27 cellular contexts compared by ENCODE assay signal in genomic region chr3:123683755-123684154, GRCh38.
DNase-seq lines count a peak whose midpoint lies in the region; ATAC-seq and TF ChIP-seq lines count a peak whose summit lies in the region.
"Had no signal": no experiment of that assay in that cellular context is flagged by ENCODE, and none has a peak within 500 bp of the region (broad histone marks: within the 10 kb centered on the region; RNA-seq: fewer than 3 reads in every experiment).

No MANE protein-coding gene starts in this region.

- peaks cover 0 to 80% (median 10%) of the 10 kb centered on the region in 3 donors for H3K4me1 ChIP-seq in esophagus squamous epithelium
- peaks cover 30 to 34% of the 10 kb centered on the region in 2 experiments for H3K4me1 ChIP-seq in trophoblast cell (ENCODE audit: control insufficient read depth in 1 of 2, insufficient read depth in 2 of 2, low read length in 2 of 2)
- H3K4me1 ChIP-seq in tibial artery: peaks cover 0 to 100% (median 83%) of the 10 kb centered on the region in 4 donors
- H3K4me1 ChIP-seq: BE2C, psoas muscle had no signal

- H3K4me3 ChIP-seq in esophagus squamous epithelium (no peak overlapping the region), trophoblast cell (ENCODE audit: low read depth, low read length) (no peak overlapping the region), tibial artery (peak overlapping the region in 1 of 2 donors; percentile 10)
- H3K4me3 ChIP-seq: K562, left lung, psoas muscle, SJSA1 had no signal

- H3K36me3 ChIP-seq in esophagus squamous epithelium (peaks cover 0 to 12% (median 0%) of the 10 kb centered on the region in 3 donors), trophoblast cell (ENCODE audit: control insufficient read depth in 1 of 2, insufficient read depth in 2 of 2, low read length in 2 of 2) (peaks cover 11 to 21% of the 10 kb centered on the region in 2 experiments), tibial artery (peaks cover 60 to 67% (median 60%) of the 10 kb centered on the region in 3 donors)
- H3K36me3 ChIP-seq: BE2C, brain microvascular endothelial cell, SJSA1 had no signal

- H2AK5ac ChIP-seq in trophoblast cell (ENCODE audit: low read length): peak overlapping the region; percentile 49

- H3K4me2 ChIP-seq in trophoblast cell (ENCODE audit: low read length): no peak overlapping the region

- H3K23ac ChIP-seq in trophoblast cell (ENCODE audit: low read length): no peak overlapping the region

- 58 to 84% methylated on average over 2 to 3 of the region's 5 CpGs for WGBS in esophagus squamous epithelium, 2 donors
- WGBS in trophoblast cell (ENCODE audit: extremely low coverage, insufficient coverage, insufficient read length): no CpG with 5 or more reads among the region's 5 CpGs

- no peaks in the 10 kb centered on the region for H3K27me3 ChIP-seq in esophagus squamous epithelium
- H3K27me3 ChIP-seq in trophoblast cell (ENCODE audit: insufficient read depth, low read length): no peaks in the 10 kb centered on the region
- H3K27me3 ChIP-seq in tibial artery: no peaks in the 10 kb centered on the region
- H3K27me3 ChIP-seq: BE2C, brain microvascular endothelial cell, left lung, SJSA1 had no signal

- no peak for TF ChIP-seq POLR2A in esophagus squamous epithelium (IDR thresholded peaks at IDR 0.05)

- H3K79me1 ChIP-seq in trophoblast cell (ENCODE audit: low read length): peaks cover 8% of the 10 kb centered on the region

- no peak overlapping the region for H2BK5ac ChIP-seq in trophoblast cell (ENCODE audit: low read depth, low read length, poor library complexity)

- TF ChIP-seq CTCF in esophagus squamous epithelium (IDR thresholded peaks at IDR 0.05): no peak
- no peak for TF ChIP-seq CTCF in tibial artery (IDR thresholded peaks at IDR 0.05)

- no peaks in the 10 kb centered on the region for H3K79me2 ChIP-seq in trophoblast cell (ENCODE audit: control insufficient read depth, insufficient read depth, low read length, poor library complexity)

- no peak overlapping the region for H3K9ac ChIP-seq in trophoblast cell (ENCODE audit: low read length)

- no peak overlapping the region for H2AFZ ChIP-seq in trophoblast cell (ENCODE audit: insufficient read depth, low read length, poor library complexity)

- H3K4ac ChIP-seq in trophoblast cell (ENCODE audit: low read depth, low read length): no peak overlapping the region

- no peak for ATAC-seq in sciatic nerve
- ATAC-seq: activated CD8-positive, alpha-beta T cell treated with anti-CD3 and anti-CD28 coated beads, Interleukin-2, amount 10 ng/mL, durations not matched to agents 7 days and 5 days; CD8-positive, alpha-beta T cell; HCT116; K562; left lung; natural killer cell; psoas muscle; stimulated activated memory B cell treated with anti-CD40 and anti-IgM and Interleukin-4, amounts not matched to agents 10 μg/mL and 1 μg/mL and 100 μg/mL, for 72 hours had no signal

- H3K14ac ChIP-seq in trophoblast cell (ENCODE audit: low read length): peak overlapping the region; percentile 48

- H4K8ac ChIP-seq in trophoblast cell (ENCODE audit: low read depth, low read length): no peak overlapping the region

- H3K27ac ChIP-seq in esophagus squamous epithelium (peak overlapping the region; percentile 54 to 88 (median 80)), trophoblast cell (ENCODE audit: low read depth, low read length) (no peak overlapping the region), tibial artery (peak overlapping the region; percentile 75 to 94)
- H3K27ac ChIP-seq: brain microvascular endothelial cell, psoas muscle, SJSA1 had no signal

- DNase-seq in NCI-H524 (lab: John Stamatoyannopoulos, UW) (peak; percentile 90 to 94), esophagus squamous epithelium (lab: John Stamatoyannopoulos, UW) (no peak), trophoblast cell (no peak), tibial artery (peak in 1 of 2 donors; percentile 54), GF-D8 (lab: John Stamatoyannopoulos, UW) (no peak), RKO (ENCODE audit: low spot score) (no peak), globus pallidus (ENCODE audit: low spot score) (no peak), sciatic nerve (ENCODE audit: low spot score) (no peak)
- DNase-seq: activated CD8-positive, alpha-beta T cell treated with anti-CD3 and anti-CD28 coated beads, Interleukin-2, amount 10 ng/mL, durations not matched to agents 7 days and 5 days; activated naive CD4-positive, alpha-beta T cell treated with anti-CD3 and anti-CD28 coated beads, Interleukin-2, amount 50 U/mL, for 16 hours; BE2C; brain microvascular endothelial cell; CD8-positive, alpha-beta T cell; glutamatergic neuron; left lung; natural killer cell; NCI-H1092; NCI-H1694; NCI-H446 treated with DMSO at 0.1 percent for 48 hours; nucleus accumbens; psoas muscle; RPMI8226; T-helper 9 cell had no signal

- no peak overlapping the region for H4K12ac ChIP-seq in trophoblast cell (ENCODE audit: low read depth, low read length)

- intact Hi-C loops in esophagus squamous epithelium (cut with DNase I): no loop called here
- intact Hi-C loops in tibial artery (cut with DNase I; ENCODE audit: low total_unique reads): no loop called here
- intact Hi-C loops in sciatic nerve (cut with DNase I): no loop called here

- H2BK12ac ChIP-seq in trophoblast cell (ENCODE audit: low read length): no peak overlapping the region

- peak overlapping the region; percentile 32 for H4K91ac ChIP-seq in trophoblast cell (ENCODE audit: low read depth, low read length)

- H3K9me3 ChIP-seq in esophagus squamous epithelium: no peaks in the 10 kb centered on the region
- no peaks in the 10 kb centered on the region for H3K9me3 ChIP-seq in trophoblast cell (ENCODE audit: insufficient read depth, low read depth, low read length)
- no peaks in the 10 kb centered on the region for H3K9me3 ChIP-seq in tibial artery
- H3K9me3 ChIP-seq: BE2C, left lung, psoas muscle, SJSA1 had no signal

- no peak overlapping the region for H2BK120ac ChIP-seq in trophoblast cell (ENCODE audit: insufficient read depth, low read length, poor library complexity)

- peak overlapping the region; percentile 15 for H3K18ac ChIP-seq in trophoblast cell (ENCODE audit: low read length)

Comparison
In these comparisons a context has a peak if more than half of its experiments do, and no peak if none do; other contexts are left out.
1. DNase-seq: peak in NCI-H524 (2 of 2); none in esophagus squamous epithelium (single experiment), trophoblast cell (0 of 2), GF-D8 (single experiment), RKO (single experiment), globus pallidus (single experiment) and sciatic nerve (single experiment).